14 cellular contexts compared by ENCODE assay signal in the genomic region with DNA sequence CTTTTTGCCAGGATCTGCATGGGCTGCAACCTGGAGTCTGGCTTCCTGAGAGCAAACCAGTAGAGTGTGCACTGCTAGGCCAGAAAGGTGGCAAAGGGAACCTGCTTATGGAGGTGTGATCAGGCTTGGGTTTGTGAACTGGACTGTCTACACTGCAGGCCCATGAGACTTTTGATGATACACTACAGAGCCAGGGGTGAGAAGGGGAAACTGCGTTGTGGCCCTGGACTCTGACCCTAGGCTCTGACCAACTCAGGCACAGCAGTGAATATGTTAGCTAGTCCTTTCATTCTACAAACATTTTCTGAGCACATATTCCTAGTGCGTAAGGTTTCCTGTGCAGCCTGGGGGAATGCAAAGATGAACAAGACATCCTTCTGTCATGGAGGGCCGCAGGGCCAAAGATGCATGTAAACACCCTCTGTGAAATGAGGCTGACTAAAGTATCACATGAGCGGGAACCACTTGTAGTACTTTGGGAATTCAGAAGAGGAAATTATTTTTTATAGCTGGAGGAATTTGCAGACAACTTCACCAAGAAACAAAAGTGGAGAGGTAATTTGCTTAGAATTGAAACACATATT.
DNase-seq lines count a peak whose midpoint lies in the region; ATAC-seq, FAIRE-seq and TF ChIP-seq lines count a peak whose summit lies in the region.
"Had no signal": no experiment of that assay in that cellular context is flagged by ENCODE, and none has a peak within 500 bp of the region (broad histone marks: within the 10 kb centered on the region; RNA-seq: fewer than 3 reads in every experiment).

No MANE protein-coding gene starts in this region.

- H3K4me3 ChIP-seq in HepG2 (replicated peaks in 1 of 3; ENCODE audit: insufficient read depth in 1 of 3, low read depth in 2 of 3, low read length in 3 of 3) (no peak overlapping the region), right lobe of liver (no peak overlapping the region), H1 (ENCODE audit: extremely low read depth in 1 of 4, insufficient read depth in 2 of 4, low read depth in 3 of 4, low read length in 4 of 4) (no peak overlapping the region), osteoblast (ENCODE audit: insufficient read depth, low read length) (no peak overlapping the region), SJCRH30 (no peak overlapping the region)
- H3K4me3 ChIP-seq: GM23248 had no signal

- H3K36me3 Mint-ChIP-seq in stimulated activated effector memory CD8-positive, alpha-beta T cell treated with anti-CD3 and anti-CD28 coated beads, Interleukin-12 subunit alpha, Interleukin-12 subunit beta, amount 100 ng/mL, for 72 hours = no peaks in the 10 kb centered on the region
- H3K36me3 Mint-ChIP-seq: IgD-negative memory B cell had no signal

- TF ChIP-seq CTCF in HepG2 (CRISPR knock-in tag; IDR thresholded peaks at IDR 0.05) (no peak), right lobe of liver (IDR thresholded peaks at IDR 0.05) (no peak), H1 (IDR thresholded peaks at IDR 0.05; ENCODE audit: control extremely low read depth in 1 of 3, insufficient read depth in 1 of 3, low read depth in 1 of 3, low read length in 3 of 3) (no peak), osteoblast (IDR thresholded peaks at IDR 0.05; ENCODE audit: extremely low read depth, low read depth, low read length) (no peak)

- intact Hi-C loops in HepG2 (cut with micrococcal nuclease; ENCODE audit: unreplicated experiment) (no loop called here), right lobe of liver (cut with DNase I) (no loop called here), left colon (cut with DNase I, micrococcal nuclease) (no loop called here)

- POLR2A ChIA-PET in HepG2 (lab: Yijun Ruan, JAX) = no interaction called here
- POLR2A ChIA-PET in H1 (lab: Charles Lee; ENCODE audit: partially characterized antibody) = no interaction called here

- no peak for TF ChIP-seq RAD21 in HepG2 (CRISPR knock-in tag; IDR thresholded peaks at IDR 0.05)
- no peak for TF ChIP-seq RAD21 in H1 (IDR thresholded peaks at IDR 0.05 in 1 of 2, conservative IDR thresholded peaks at IDR 0.05 in 1 of 2; ENCODE audit: low read depth in 2 of 2, low read length in 2 of 2)

- H3K4me1 Mint-ChIP-seq in stimulated activated effector memory CD8-positive, alpha-beta T cell treated with anti-CD3 and anti-CD28 coated beads, Interleukin-12 subunit alpha, Interleukin-12 subunit beta, amount 100 ng/mL, for 72 hours = no peaks in the 10 kb centered on the region
- H3K4me1 Mint-ChIP-seq: IgD-negative memory B cell had no signal

- H3K4me2 ChIP-seq in HepG2 (ENCODE audit: low read depth, low read length) = no peak overlapping the region
- H3K4me2 ChIP-seq in H1 (ENCODE audit: insufficient read depth in 1 of 2, low read depth in 2 of 2, low read length in 2 of 2) = no peak overlapping the region
- no peak overlapping the region for H3K4me2 ChIP-seq in osteoblast (ENCODE audit: insufficient read depth, low read length)

- H3K4me1 ChIP-seq in HepG2 (ENCODE audit: insufficient read depth, low read length) (peaks cover 15% of the 10 kb centered on the region), right lobe of liver (no peaks in the 10 kb centered on the region), H1 (replicated peaks in 1 of 4; ENCODE audit: control insufficient read depth in 3 of 4, insufficient read depth in 4 of 4, low read length in 3 of 4) (no peaks in the 10 kb centered on the region), osteoblast (ENCODE audit: insufficient read depth, low read length) (no peaks in the 10 kb centered on the region), SJCRH30 (no peaks in the 10 kb centered on the region)

- H3K4ac ChIP-seq in H1 (replicated peaks; ENCODE audit: insufficient read length, low read depth, low read length) = no peak overlapping the region

- in situ Hi-C loops in HepG2 (cut with HindIII; ENCODE audit: extremely low pct_ligation_motif_present, low pct_unique_long_range_greater_than_20kb) = no loop called here

- no peak overlapping the region for H2AK5ac ChIP-seq in H1 (ENCODE audit: low read depth, low read length)

- H2BK120ac ChIP-seq in H1 (replicated peaks; ENCODE audit: low read depth, low read length) = no peak overlapping the region

- H2BK15ac ChIP-seq in H1 (ENCODE audit: low read length) = no peak overlapping the region

- H3K18ac ChIP-seq in H1 (ENCODE audit: extremely low read depth, low read length) = no peak overlapping the region

- H3K4me3 Mint-ChIP-seq in stimulated activated effector memory CD8-positive, alpha-beta T cell treated with anti-CD3 and anti-CD28 coated beads, Interleukin-12 subunit alpha, Interleukin-12 subunit beta, amount 100 ng/mL, for 72 hours = no peak overlapping the region
- H3K4me3 Mint-ChIP-seq: H9, IgD-negative memory B cell had no signal

- FAIRE-seq in HepG2 (lab: Jason Lieb, UNC) (peak; percentile 56), H1 (lab: Jason Lieb, UNC) (no peak)

- H3K23me2 ChIP-seq in H1 (ENCODE audit: low read depth, low read length) = peaks cover 2% of the 10 kb centered on the region; the same call in 1 of the 2 replicates

- H3K14ac ChIP-seq in H1 (ENCODE audit: insufficient read length) = no peak overlapping the region

- WGBS in HepG2 (ENCODE audit: low lambda C conversion rate) = 12% methylated on average over 4 of the region's 4 CpGs
- 71% methylated on average over 4 of the region's 4 CpGs for WGBS in right lobe of liver (ENCODE audit: insufficient coverage, low coverage, low lambda C conversion rate, missing lambda C conversion rate)
- 95% methylated on average over 4 of the region's 4 CpGs; no CpG with 5 or more reads in 1 of the 2 experiments for WGBS in H1 (ENCODE audit: extremely low coverage in 1 of 2, insufficient coverage in 1 of 2, insufficient read length in 1 of 2, insufficient replicate concordance in 2 of 2, low coverage in 1 of 2, low lambda C conversion rate in 2 of 2, missing lambda C conversion rate in 1 of 2), 2 experiments

- H3K79me1 ChIP-seq in H1 (ENCODE audit: low read depth, low read length) = no peaks in the 10 kb centered on the region

- no peaks in the 10 kb centered on the region for H3K9me3 ChIP-seq in HepG2 (ENCODE audit: low read length)
- no peaks in the 10 kb centered on the region for H3K9me3 ChIP-seq in right lobe of liver
- H3K9me3 ChIP-seq in H1 (ENCODE audit: insufficient read depth in 2 of 2, low read depth in 1 of 2, low read length in 1 of 2) = no peaks in the 10 kb centered on the region
- H3K9me3 ChIP-seq in osteoblast (ENCODE audit: low read depth, low read length) = no peaks in the 10 kb centered on the region
- no peaks in the 10 kb centered on the region for H3K9me3 ChIP-seq in SJCRH30 (replicated peaks)

- BruUV-seq in HepG2 (replicated peaks; lab: Mats Ljungman, UMichigan) = no TSS peak

- H4K8ac ChIP-seq in H1 (ENCODE audit: extremely low read depth, insufficient read depth, low read length) = no peak overlapping the region

- H3K27ac ChIP-seq in HepG2 (ENCODE audit: extremely low read length, insufficient read depth, low read length) (no peak overlapping the region), right lobe of liver (no peak overlapping the region), H1 (ENCODE audit: low read depth, low read length) (no peak overlapping the region), osteoblast (ENCODE audit: low read depth, low read length) (no peak overlapping the region), SJCRH30 (no peak overlapping the region)
- H3K27ac ChIP-seq: 22Rv1, GM23248 had no signal

- H2BK12ac ChIP-seq in H1 (ENCODE audit: low read depth, low read length) = no peak overlapping the region

- H2AFZ ChIP-seq in HepG2 (ENCODE audit: low read length) (no peak overlapping the region), H1 (ENCODE audit: low read length) (peak overlapping the region; percentile 77; the same call in 1 of the 2 replicates), osteoblast (ENCODE audit: low read length) (no peak overlapping the region)
- H2AFZ ChIP-seq: GM23248 had no signal

- no peaks in the 10 kb centered on the region for H4K20me1 ChIP-seq in HepG2 (ENCODE audit: insufficient read depth, low read length)
- H4K20me1 ChIP-seq in H1 (replicated peaks in 1 of 2; ENCODE audit: control insufficient read depth in 1 of 2, insufficient read depth in 2 of 2, low read length in 2 of 2) = no peaks in the 10 kb centered on the region
- no peaks in the 10 kb centered on the region for H4K20me1 ChIP-seq in osteoblast (ENCODE audit: insufficient read depth, low read length)

- H3K27me3 ChIP-seq in HepG2 (ENCODE audit: control insufficient read depth in 1 of 2, insufficient read depth in 2 of 2, low read length in 2 of 2) = no peaks in the 10 kb centered on the region
- no peaks in the 10 kb centered on the region for H3K27me3 ChIP-seq in right lobe of liver
- H3K27me3 ChIP-seq in H1 (replicated peaks in 1 of 4; ENCODE audit: control insufficient read depth in 3 of 4, extremely low read depth in 1 of 4, insufficient read depth in 3 of 4, low read length in 3 of 4) = no peaks in the 10 kb centered on the region
- H3K27me3 ChIP-seq in osteoblast (ENCODE audit: insufficient read depth, low read length) = peaks cover 2% of the 10 kb centered on the region
- peaks cover 5% of the 10 kb centered on the region; the same call in 1 of the 2 replicates for H3K27me3 ChIP-seq in SJCRH30

- no peak overlapping the region for H4K91ac ChIP-seq in H1 (replicated peaks; ENCODE audit: insufficient read length, low read length)

- H3K27ac Mint-ChIP-seq in stimulated activated effector memory CD8-positive, alpha-beta T cell treated with anti-CD3 and anti-CD28 coated beads, Interleukin-12 subunit alpha, Interleukin-12 subunit beta, amount 100 ng/mL, for 72 hours = no peak overlapping the region
- H3K27ac Mint-ChIP-seq: IgD-negative memory B cell had no signal

- H3K9me3 Mint-ChIP-seq in stimulated activated effector memory CD8-positive, alpha-beta T cell treated with anti-CD3 and anti-CD28 coated beads, Interleukin-12 subunit alpha, Interleukin-12 subunit beta, amount 100 ng/mL, for 72 hours = no peaks in the 10 kb centered on the region
- H3K9me3 Mint-ChIP-seq: H9 had no signal

- no peak overlapping the region for H2BK5ac ChIP-seq in H1 (ENCODE audit: low read depth, low read length)

- DNase-seq in HepG2 (ENCODE audit: low spot score) = peak; percentile 19
- DNase-seq in right lobe of liver = no peak
- no peak for DNase-seq in H1 (ENCODE audit: low read depth in 1 of 2, low spot score in 2 of 2)
- no peak for DNase-seq in left colon
- no peak for DNase-seq in stimulated activated effector memory CD8-positive, alpha-beta T cell treated with anti-CD3 and anti-CD28 coated beads, Interleukin-12 subunit alpha, Interleukin-12 subunit beta, amount 100 ng/mL, for 72 hours (ENCODE audit: low spot score in 2 of 2)
- DNase-seq in germinal center (ENCODE audit: low spot score) = no peak
- DNase-seq in osteoblast (ENCODE audit: insufficient read length, low spot score, missing footprints) = no peak
- DNase-seq in SJCRH30 = no peak
- DNase-seq: Calu3, DMS 273 treated with DMSO at 0.1 percent for 48 hours, GM23248, H9 had no signal

- peak; percentile 93 for ATAC-seq in HepG2
- no peak for ATAC-seq in right lobe of liver
- peak; percentile 67 for ATAC-seq in left colon
- ATAC-seq in stimulated activated effector memory CD8-positive, alpha-beta T cell treated with anti-CD3 and anti-CD28 coated beads, Interleukin-12 subunit alpha, Interleukin-12 subunit beta, amount 100 ng/mL, for 72 hours = peak; percentile 31

- no peaks in the 10 kb centered on the region for H3K36me3 ChIP-seq in HepG2 (replicated peaks in 1 of 2; ENCODE audit: control insufficient read depth in 1 of 2, insufficient read depth in 2 of 2, low read length in 2 of 2)
- no peaks in the 10 kb centered on the region for H3K36me3 ChIP-seq in right lobe of liver
- no peaks in the 10 kb centered on the region for H3K36me3 ChIP-seq in H1 (ENCODE audit: control insufficient read depth in 2 of 4, insufficient read depth in 4 of 4, low read length in 3 of 4)
- H3K36me3 ChIP-seq in osteoblast (ENCODE audit: insufficient read depth, low read length) = no peaks in the 10 kb centered on the region
- H3K36me3 ChIP-seq in SJCRH30 = no peaks in the 10 kb centered on the region

- TF ChIP-seq EP300 in HepG2 (IDR thresholded peaks at IDR 0.05; ENCODE audit: low read depth in 2 of 2, low read length in 2 of 2) = no peak
- TF ChIP-seq EP300 in HepG2 (CRISPR knock-in tag; IDR thresholded peaks at IDR 0.05; ENCODE audit: borderline replicate concordance) = no peak
- no peak for TF ChIP-seq EP300 in H1 (IDR thresholded peaks at IDR 0.05; ENCODE audit: borderline replicate concordance in 1 of 2, low read depth in 2 of 2, low read length in 2 of 2)

- H2BK20ac ChIP-seq in H1 (ENCODE audit: low read length) = no peak overlapping the region

- no peak overlapping the region for H3K56ac ChIP-seq in H1 (replicated peaks; ENCODE audit: insufficient read length, low read depth, low read length)

- no peak overlapping the region for H4K5ac ChIP-seq in H1 (ENCODE audit: insufficient read length, low read depth, low read length)

- H3K9ac ChIP-seq in HepG2 (ENCODE audit: insufficient read depth, low read depth, low read length) = no peak overlapping the region
- no peak overlapping the region for H3K9ac ChIP-seq in H1 (replicated peaks in 1 of 4; ENCODE audit: extremely low read depth in 1 of 4, low read depth in 3 of 4, low read length in 3 of 4)
- H3K9ac ChIP-seq: GM23248 had no signal

- CTCF ChIA-PET in HepG2 (lab: Yijun Ruan, JAX; ENCODE audit: low intra/inter-chr PET ratio, low total read pairs) = no interaction called here
- CTCF ChIA-PET in H1 (lab: Charles Lee; ENCODE audit: partially characterized antibody) = interaction anchor here (0.9 to 1.1 kb wide), 2 partner anchors 25 to 153 kb away, joined by 3 read pairs; no protein-coding TSS in a partner anchor

- no peak overlapping the region for H3K23ac ChIP-seq in H1 (ENCODE audit: insufficient read length)

- TF ChIP-seq POLR2A in HepG2 (IDR thresholded peaks at IDR 0.05; ENCODE audit: insufficient read depth in 1 of 2, low read depth in 2 of 2, low read length in 2 of 2) (no peak), right lobe of liver (IDR thresholded peaks at IDR 0.05) (no peak), H1 (IDR thresholded peaks at IDR 0.05; ENCODE audit: control extremely low read depth in 1 of 2, low read depth in 2 of 2, low read length in 2 of 2) (no peak)

- H3K79me2 ChIP-seq in HepG2 (ENCODE audit: insufficient read depth, low read length) (no peaks in the 10 kb centered on the region), H1 (ENCODE audit: control insufficient read depth in 1 of 2, insufficient read depth in 2 of 2, low read length in 2 of 2) (no peaks in the 10 kb centered on the region), osteoblast (ENCODE audit: insufficient read depth, low read length) (no peaks in the 10 kb centered on the region)

Comparison
In these comparisons a context has a peak if more than half of its experiments do, and no peak if none do; other contexts are left out.
1. ATAC-seq: peak in HepG2 (single experiment), left colon (single experiment) and stimulated activated effector memory CD8-positive, alpha-beta T cell treated with anti-CD3 and anti-CD28 coated beads, Interleukin-12 subunit alpha, Interleukin-12 subunit beta, amount 100 ng/mL, for 72 hours (single experiment); none in right lobe of liver (0 of 4).